ENCODE assay signal across 14 cellular contexts in the genomic region with DNA sequence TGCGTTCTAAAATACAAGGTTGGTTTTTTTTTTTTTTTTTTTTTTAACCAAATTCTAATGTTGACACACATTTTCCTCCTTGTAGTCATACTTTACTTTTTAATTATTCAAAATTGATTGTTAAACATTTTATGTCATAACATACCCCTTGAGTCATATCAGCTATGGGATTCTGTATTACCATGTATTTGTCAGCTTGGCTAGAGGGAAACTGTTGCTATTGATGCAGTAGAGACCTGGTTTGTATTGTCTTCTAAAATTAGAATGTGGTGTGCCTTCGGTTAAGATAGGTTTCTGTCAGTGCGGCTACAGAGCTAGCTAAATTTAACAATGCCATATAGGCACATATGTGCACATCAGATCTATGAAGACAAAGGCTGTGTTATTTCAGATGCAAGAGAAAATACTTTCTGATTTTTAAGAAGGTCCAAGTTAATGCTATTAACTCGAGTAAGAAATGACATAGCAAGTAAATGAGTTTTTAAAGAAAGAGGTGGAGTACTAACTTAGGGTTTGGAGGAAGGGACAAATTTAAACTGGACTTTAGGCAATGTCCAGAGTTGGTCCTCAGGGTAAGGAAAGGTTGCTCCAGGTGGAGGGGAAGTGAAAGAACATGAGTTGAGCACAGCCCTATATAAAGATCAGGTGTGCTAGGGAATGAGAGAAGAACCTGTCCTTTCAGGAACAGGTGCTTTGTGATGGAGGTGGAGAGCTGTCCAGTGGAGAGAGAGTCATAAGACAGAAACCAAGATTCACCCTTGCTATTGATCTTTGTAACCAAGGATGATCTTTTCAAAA.
DNase-seq lines count a peak whose midpoint lies in the region; ATAC-seq, FAIRE-seq and TF ChIP-seq lines count a peak whose summit lies in the region.
"Had no signal": no experiment of that assay in that cellular context is flagged by ENCODE, and none has a peak within 500 bp of the region (broad histone marks: within the 10 kb centered on the region; RNA-seq: fewer than 3 reads in every experiment).

No MANE protein-coding gene starts in this region.

- H3K9me3 ChIP-seq in colonic mucosa, result no peaks in the 10 kb centered on the region

- intact Hi-C loops in colonic mucosa (cut with DNase I), result no loop called here

- FAIRE-seq in GM12892 (lab: Jason Lieb, UNC), result peak; percentile 64
- FAIRE-seq: K562 had no signal

- TF ChIP-seq CTCF in colonic mucosa (IDR thresholded peaks at IDR 0.05), result no peak

- H3K27me3 ChIP-seq in colonic mucosa, result no peaks in the 10 kb centered on the region

- TF ChIP-seq POLR2A in GM12892 (IDR thresholded peaks at IDR 0.05; ENCODE audit: low read depth, low read length), result no peak

- H3K36me3 ChIP-seq in colonic mucosa, result no peaks in the 10 kb centered on the region

- peak; percentile 89 for ATAC-seq in GM19351 (IDR thresholded peaks at IDR 0.05; ENCODE audit: unreplicated experiment)
- peak; percentile 55 for ATAC-seq in HG02840 (IDR thresholded peaks at IDR 0.05; ENCODE audit: low FRiP score, unreplicated experiment)
- peak; percentile 74 for ATAC-seq in HG03558 (IDR thresholded peaks at IDR 0.05; ENCODE audit: extremely low read depth, unreplicated experiment)
- ATAC-seq: K562, right cardiac atrium had no signal

- DNase-seq in GM12892 (ENCODE audit: insufficient read length) (no peak), NCI-H1436 treated with DMSO at 0.1 percent for 48 hours (lab: John Stamatoyannopoulos, UW) (no peak), dermis blood vessel endothelial cell (no peak), colonic mucosa (no peak)
- DNase-seq in activated effector memory CD4-positive, alpha-beta T cell treated with Interleukin-2 at 50 U/mL for 16 hours, result no peak
- DNase-seq: activated CD8-positive, alpha-beta memory T cell treated with anti-CD3 and anti-CD28 coated beads, Interleukin-2, amount 50 U/mL, for 4 hours; CD4-positive, CD25-positive, alpha-beta regulatory T cell; midbrain; NCI-H446; right cardiac atrium had no signal

- no peaks in the 10 kb centered on the region for H3K4me1 ChIP-seq in colonic mucosa

- H3K4me3 ChIP-seq in colonic mucosa, result no peak overlapping the region
- H3K4me3 ChIP-seq: K562 had no signal

- H3K27ac ChIP-seq in colonic mucosa, result no peak overlapping the region

- H3K9ac ChIP-seq in colonic mucosa (ENCODE audit: low read depth in 2 of 2, low read length in 2 of 2), result no peak overlapping the region
